7 cellular contexts compared by ENCODE assay signal in the genomic region with DNA sequence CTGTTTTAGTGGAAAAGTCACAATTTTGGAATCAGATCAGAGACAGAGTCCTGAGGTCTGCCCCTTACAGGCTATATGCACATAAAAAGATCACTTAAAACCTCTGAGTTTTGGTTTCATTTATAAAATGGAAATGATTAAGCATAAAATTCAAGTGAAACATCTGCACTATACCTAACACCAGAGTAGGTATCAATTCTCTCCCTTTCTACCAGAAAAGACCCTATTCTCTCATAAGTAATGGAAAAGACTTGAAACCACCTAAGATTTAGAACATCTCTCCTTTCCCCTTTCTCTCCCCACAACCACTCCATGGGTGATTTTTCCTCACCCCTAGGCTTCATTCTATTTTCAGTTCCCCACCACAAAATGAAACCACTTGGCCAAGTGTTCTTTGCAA. TPM values are rescaled to one million over a fixed set of nuclear protein-coding genes. Genes with fewer than 3 reads are reported as not detected.
DNase-seq lines count a peak whose midpoint lies in the region; ATAC-seq and TF ChIP-seq lines count a peak whose summit lies in the region.

No MANE protein-coding gene starts in this region.

- DNase-seq in natural killer cell, result no peak
- DNase-seq in SHP77 (lab: John Stamatoyannopoulos, UW), result no peak
- no peak for DNase-seq in C1 segment of cervical spinal cord (lab: John Stamatoyannopoulos, UW)
- no peak for DNase-seq in NCI-H524 treated with DMSO at 0.1 percent for 48 hours (lab: John Stamatoyannopoulos, UW)

- no peaks in the 10 kb centered on the region for H3K27me3 Mint-ChIP-seq in natural killer cell (ENCODE audit: low read depth in 2 of 2)

- no peaks in the 10 kb centered on the region for H3K9me3 ChIP-seq in KOPT-K1 (ENCODE audit: insufficient read depth, low read length, poor library complexity, severe bottlenecking)

- H3K9me3 Mint-ChIP-seq in natural killer cell, result no peaks in the 10 kb centered on the region

- H3K27ac Mint-ChIP-seq in natural killer cell, result peak overlapping the region; percentile 19 to 89

- H3K36me3 ChIP-seq in KOPT-K1 (ENCODE audit: insufficient read depth, low read length), result no peaks in the 10 kb centered on the region

- peak overlapping the region; percentile 54 for H3K4me3 Mint-ChIP-seq in natural killer cell

- H3K4me1 Mint-ChIP-seq in natural killer cell, result peaks cover 21 to 33% of the 10 kb centered on the region in 2 donors

- intact Hi-C loops in natural killer cell (cut with micrococcal nuclease), result no loop called here

- TF ChIP-seq CTCF in natural killer cell (IDR thresholded peaks at IDR 0.05), result no peak

- peak overlapping the region; percentile 83 for H3K27ac ChIP-seq in KOPT-K1 (ENCODE audit: low read depth, low read length, poor library complexity, severe bottlenecking)

- no peaks in the 10 kb centered on the region for H3K36me3 Mint-ChIP-seq in natural killer cell

- ATAC-seq in GM19035 (IDR thresholded peaks at IDR 0.05; ENCODE audit: unreplicated experiment) (peak; percentile 60), HG02623 (IDR thresholded peaks at IDR 0.05; ENCODE audit: unreplicated experiment) (peak; percentile 49), natural killer cell (peak in 1 of 3 donors; percentile 13)

RNA-seq across cellular contexts. Expression of a gene that starts 0.9 kb away (rescaled TPM):
- under 1 TPM in 1 of 3 donors, not detected in 2; 0.50 TPM for total RNA-seq in natural killer cell
